In genomic region chr14:60723218-60724079, GRCh38 we compare ENCODE assay signal across 1 cellular context.
TF ChIP-seq lines count a peak whose summit lies in the region.

No MANE protein-coding gene starts in this region.

TF ChIP-seq in HepG2, 621 proteins besides CTCF, POLR2A, EP300 and RAD21 (continued from another document and continues in another):
- TF ChIP-seq ZNF574 (CRISPR knock-in tag; IDR thresholded peaks at IDR 0.05) (peak; percentile 42; the same call in 1 of the 2 replicates), ZNF691 (CRISPR knock-in tag; IDR thresholded peaks at IDR 0.05; ENCODE audit: borderline replicate concordance, low read depth) (0 out of 2 replicates have a peak, but pooled peaks have one; percentile 31), ZNF18 (CRISPR knock-in tag; IDR thresholded peaks at IDR 0.05; ENCODE audit: insufficient replicate concordance) (peak; percentile 11), MEIS2 (CRISPR knock-in tag; IDR thresholded peaks at IDR 0.05) (no peak), HIVEP1 (CRISPR knock-in tag; IDR thresholded peaks at IDR 0.05) (peak; percentile 54; the same call in 1 of the 2 replicates), RORA (CRISPR knock-in tag; IDR thresholded peaks at IDR 0.05) (no peak), KMT2A (CRISPR knock-in tag; IDR thresholded peaks at IDR 0.05) (peak; percentile 49; the same call in 1 of the 2 replicates), CERS6 (CRISPR knock-in tag; IDR thresholded peaks at IDR 0.05) (no peak), NR2F2 (IDR thresholded peaks at IDR 0.05; ENCODE audit: borderline replicate concordance, low read depth) (no peak), ZNF546 (CRISPR knock-in tag; conservative IDR thresholded peaks at IDR 0.05) (no peak), ZNF350 (CRISPR knock-in tag; IDR thresholded peaks at IDR 0.05; ENCODE audit: borderline replicate concordance, low read depth) (no peak), ZNF501 (CRISPR knock-in tag; IDR thresholded peaks at IDR 0.05) (no peak), ZNF883 (CRISPR knock-in tag; IDR thresholded peaks at IDR 0.05; ENCODE audit: not compliant biosample characterization) (no peak), PATZ1 (CRISPR knock-in tag; IDR thresholded peaks at IDR 0.05) (no peak), EED (CRISPR knock-in tag; IDR thresholded peaks at IDR 0.05) (no peak), ZBTB44 (CRISPR knock-in tag; IDR thresholded peaks at IDR 0.05) (no peak), ZNF235 (CRISPR knock-in tag; IDR thresholded peaks at IDR 0.05; ENCODE audit: borderline replicate concordance) (no peak), ZGPAT (CRISPR knock-in tag; IDR thresholded peaks at IDR 0.05) (peak; percentile 43; the same call in 1 of the 2 replicates), TFE3 (CRISPR knock-in tag; IDR thresholded peaks at IDR 0.05) (peak; percentile 22; the same call in 1 of the 2 replicates), ZMYM2 (CRISPR knock-in tag; IDR thresholded peaks at IDR 0.05) (no peak), ZNF383 (CRISPR knock-in tag; IDR thresholded peaks at IDR 0.05; ENCODE audit: borderline replicate concordance) (no peak), HMG20B (CRISPR knock-in tag; conservative IDR thresholded peaks at IDR 0.05) (no peak), CEBPG (CRISPR knock-in tag; IDR thresholded peaks at IDR 0.05) (no peak), ZBTB25 (CRISPR knock-in tag; IDR thresholded peaks at IDR 0.05) (no peak), DMTF1 (CRISPR knock-in tag; IDR thresholded peaks at IDR 0.05) (no peak), JUND (CRISPR knock-in tag; IDR thresholded peaks at IDR 0.05) (no peak), ZBTB37 (CRISPR knock-in tag; IDR thresholded peaks at IDR 0.05) (0 out of 2 replicates have a peak, but pooled peaks have one; percentile 29), ZNF510 (CRISPR knock-in tag; IDR thresholded peaks at IDR 0.05; ENCODE audit: low read depth) (peak; percentile 33; the same call in 1 of the 2 replicates), ZNF180 (CRISPR knock-in tag; IDR thresholded peaks at IDR 0.05; ENCODE audit: borderline replicate concordance, low read depth) (no peak), RBM22 (optimal IDR thresholded peaks at IDR 0.05; ENCODE audit: low read length) (no peak), ZNF687 (CRISPR knock-in tag; IDR thresholded peaks at IDR 0.05) (peak; percentile 71), KAT2B (IDR thresholded peaks at IDR 0.05; ENCODE audit: borderline replicate concordance, low read depth, low read length) (no peak), PAF1 (CRISPR knock-in tag; IDR thresholded peaks at IDR 0.05) (no peak)
